19 cellular contexts compared by ENCODE assay signal in genomic region chr17:4541328-4542002, GRCh38. TPM values are rescaled to one million over a fixed set of nuclear protein-coding genes. Genes with fewer than 3 reads are reported as not detected.
A peak's percentile ranks its signal among the peaks of the same experiment; 100 is the strongest.
DNase-seq lines count a peak whose midpoint lies in the region; ATAC-seq and TF ChIP-seq lines count a peak whose summit lies in the region.
"Had no signal": no experiment of that assay in that cellular context is flagged by ENCODE, and none has a peak within 500 bp of the region (broad histone marks: within the 10 kb centered on the region; RNA-seq: fewer than 3 reads in every experiment).

No MANE protein-coding gene starts in this region.

- POLR2A ChIA-PET in activated naive CD8-positive, alpha-beta T cell treated with anti-CD3 and anti-CD28 coated beads, Interleukin-2, amount 10 ng/mL, durations not matched to agents 7 days and 5 days (lab: Charles Lee) = interaction anchor here (1.3 kb wide), 1 partner anchor 106 kb away, joined by 3 read pairs; no protein-coding TSS in a partner anchor

- peak; percentile 14 for TF ChIP-seq CTCF in endodermal cell (conservative IDR thresholded peaks at IDR 0.05)
- no peak for TF ChIP-seq CTCF in upper lobe of right lung (IDR thresholded peaks at IDR 0.05)

- H3K9me3 Mint-ChIP-seq in activated naive CD8-positive, alpha-beta T cell treated with anti-CD3 and anti-CD28 coated beads, Interleukin-2, amount 10 ng/mL, durations not matched to agents 7 days and 5 days = no peaks in the 10 kb centered on the region
- no peaks in the 10 kb centered on the region for H3K9me3 Mint-ChIP-seq in activated naive CD8-positive, alpha-beta T cell treated with anti-CD3 and anti-CD28 coated beads for 36 hours
- no peaks in the 10 kb centered on the region for H3K9me3 Mint-ChIP-seq in endodermal cell
- H3K9me3 Mint-ChIP-seq: activated T-helper 2 cell treated with anti-CD3 and anti-CD28 coated beads, Interferon-gamma antibody, Interleukin-2, Interleukin-4, amounts not matched to agents 10 μg/mL and 5 μg/mL and 100 μg/mL, durations not matched to agents 14 hours and 24 hours and 36 hours; CD4-positive, alpha-beta T cell had no signal

- intact Hi-C loops in upper lobe of right lung (cut with DNase I) = loop anchor here (10.0 kb wide), 1 partner anchor 117 kb away; no protein-coding TSS in a partner anchor

- H3K36me3 ChIP-seq in endodermal cell (ENCODE audit: control insufficient read depth, insufficient read depth, low read length) = peaks cover 23% of the 10 kb centered on the region
- peaks cover 16% of the 10 kb centered on the region for H3K36me3 ChIP-seq in mucosa of stomach (ENCODE audit: control insufficient read depth, insufficient read depth, low read length)
- peaks cover 67% of the 10 kb centered on the region for H3K36me3 ChIP-seq in upper lobe of right lung

- H3K9ac ChIP-seq in endodermal cell (ENCODE audit: extremely low read depth, low read length, poor library complexity, severe bottlenecking) = no peak overlapping the region
- H3K9ac ChIP-seq in mucosa of stomach (ENCODE audit: low read length) = peak overlapping the region; percentile 15

- no peak for DNase-seq in activated naive CD8-positive, alpha-beta T cell treated with anti-CD3 and anti-CD28 coated beads, Interleukin-2, amount 10 ng/mL, durations not matched to agents 7 days and 5 days
- no peak for DNase-seq in activated naive CD8-positive, alpha-beta T cell treated with anti-CD3 and anti-CD28 coated beads for 36 hours
- DNase-seq in endodermal cell = no peak
- no peak for DNase-seq in upper lobe of right lung
- no peak for DNase-seq in stimulated activated CD4-positive, alpha-beta T cell treated with anti-CD3 and anti-CD28 coated beads, Interleukin-4, amount 100 ng/mL, for 1 hour
- no peak for DNase-seq in dermis blood vessel endothelial cell
- DNase-seq: activated CD8-positive, alpha-beta T cell treated with anti-CD3 and anti-CD28 coated beads, Interleukin-2, amount 10 ng/mL, durations not matched to agents 7 days and 5 days; CD4-positive, alpha-beta T cell; foreskin fibroblast; IMR-90; NCI-H226; stimulated activated CD4-positive, alpha-beta T cell treated with anti-CD3 and anti-CD28 coated beads, Interleukin-15, amount 100 ng/mL, for 24 hours; thyroid gland had no signal

- no peaks in the 10 kb centered on the region for H3K27me3 Mint-ChIP-seq in activated naive CD8-positive, alpha-beta T cell treated with anti-CD3 and anti-CD28 coated beads, Interleukin-2, amount 10 ng/mL, durations not matched to agents 7 days and 5 days
- no peaks in the 10 kb centered on the region for H3K27me3 Mint-ChIP-seq in activated naive CD8-positive, alpha-beta T cell treated with anti-CD3 and anti-CD28 coated beads for 36 hours
- no peaks in the 10 kb centered on the region for H3K27me3 Mint-ChIP-seq in endodermal cell (ENCODE audit: insufficient read depth)
- H3K27me3 Mint-ChIP-seq: CD4-positive, alpha-beta T cell had no signal

- H3K9me3 ChIP-seq in endodermal cell (ENCODE audit: control insufficient read depth, low read length) = no peaks in the 10 kb centered on the region
- no peaks in the 10 kb centered on the region for H3K9me3 ChIP-seq in mucosa of stomach (ENCODE audit: control insufficient read depth, low read length)
- H3K9me3 ChIP-seq in upper lobe of right lung = no peaks in the 10 kb centered on the region
- H3K9me3 ChIP-seq: ascending aorta, pancreas, thyroid gland had no signal

- H3K4me3 ChIP-seq in endodermal cell (ENCODE audit: low read length) (no peak overlapping the region), mucosa of stomach (ENCODE audit: low read length) (no peak overlapping the region), upper lobe of right lung (no peak overlapping the region)
- H3K4me3 ChIP-seq: ascending aorta, pancreas, thyroid gland had no signal

- no peak overlapping the region for H3K27ac ChIP-seq in endodermal cell (ENCODE audit: low read depth, low read length)
- H3K27ac ChIP-seq in upper lobe of right lung = peak overlapping the region; percentile 0
- H3K27ac ChIP-seq: thyroid gland had no signal

- peak overlapping the region; percentile 34 for H3K27ac Mint-ChIP-seq in activated naive CD8-positive, alpha-beta T cell treated with anti-CD3 and anti-CD28 coated beads, Interleukin-2, amount 10 ng/mL, durations not matched to agents 7 days and 5 days
- H3K27ac Mint-ChIP-seq in activated naive CD8-positive, alpha-beta T cell treated with anti-CD3 and anti-CD28 coated beads for 36 hours = no peak overlapping the region
- H3K27ac Mint-ChIP-seq in endodermal cell = no peak overlapping the region
- H3K27ac Mint-ChIP-seq: activated CD8-positive, alpha-beta T cell treated with anti-CD3 and anti-CD28 coated beads, Interleukin-2, amount 10 ng/mL, durations not matched to agents 7 days and 5 days; activated T-helper 2 cell treated with anti-CD3 and anti-CD28 coated beads, Interferon-gamma antibody, Interleukin-2, Interleukin-4, amounts not matched to agents 10 μg/mL and 5 μg/mL and 100 μg/mL, durations not matched to agents 14 hours and 24 hours and 36 hours; CD4-positive, alpha-beta T cell had no signal

- no peaks in the 10 kb centered on the region for H3K4me1 ChIP-seq in endodermal cell (ENCODE audit: control insufficient read depth, insufficient read depth, low read length)
- peaks cover 35% of the 10 kb centered on the region for H3K4me1 ChIP-seq in mucosa of stomach (ENCODE audit: control insufficient read depth, insufficient read depth, low read length)
- H3K4me1 ChIP-seq in upper lobe of right lung = peaks cover 17% of the 10 kb centered on the region
- H3K4me1 ChIP-seq: pancreas had no signal

- no peak for ATAC-seq in activated naive CD8-positive, alpha-beta T cell treated with anti-CD3 and anti-CD28 coated beads, Interleukin-2, amount 10 ng/mL, durations not matched to agents 7 days and 5 days (ENCODE audit: low read depth)
- ATAC-seq in upper lobe of right lung = no peak
- no peak for ATAC-seq in GM19452 (IDR thresholded peaks at IDR 0.05; ENCODE audit: unreplicated experiment)
- ATAC-seq: activated CD8-positive, alpha-beta T cell treated with anti-CD3 and anti-CD28 coated beads, Interleukin-2, amount 10 ng/mL, durations not matched to agents 7 days and 5 days had no signal

- no peak overlapping the region for H3K4me3 Mint-ChIP-seq in activated naive CD8-positive, alpha-beta T cell treated with anti-CD3 and anti-CD28 coated beads, Interleukin-2, amount 10 ng/mL, durations not matched to agents 7 days and 5 days
- H3K4me3 Mint-ChIP-seq in activated naive CD8-positive, alpha-beta T cell treated with anti-CD3 and anti-CD28 coated beads for 36 hours = no peak overlapping the region
- H3K4me3 Mint-ChIP-seq in endodermal cell = no peak overlapping the region
- H3K4me3 Mint-ChIP-seq: activated CD8-positive, alpha-beta T cell treated with anti-CD3 and anti-CD28 coated beads, Interleukin-2, amount 10 ng/mL, durations not matched to agents 7 days and 5 days; CD4-positive, alpha-beta T cell had no signal

- 94 to 97% methylated on average over 14 to 29 of the region's 29 CpGs for WGBS in endodermal cell (ENCODE audit: insufficient coverage in 1 of 2, insufficient read length in 1 of 2), 2 experiments

- H3K4me1 Mint-ChIP-seq in activated naive CD8-positive, alpha-beta T cell treated with anti-CD3 and anti-CD28 coated beads, Interleukin-2, amount 10 ng/mL, durations not matched to agents 7 days and 5 days = no peaks in the 10 kb centered on the region
- no peaks in the 10 kb centered on the region for H3K4me1 Mint-ChIP-seq in activated naive CD8-positive, alpha-beta T cell treated with anti-CD3 and anti-CD28 coated beads for 36 hours
- H3K4me1 Mint-ChIP-seq in endodermal cell = no peaks in the 10 kb centered on the region

- H3K27me3 ChIP-seq in endodermal cell (ENCODE audit: control insufficient read depth, insufficient read depth, low read length, poor library complexity, severe bottlenecking) = no peaks in the 10 kb centered on the region
- H3K27me3 ChIP-seq in mucosa of stomach (ENCODE audit: control insufficient read depth, insufficient read depth, low read length) = no peaks in the 10 kb centered on the region
- no peaks in the 10 kb centered on the region for H3K27me3 ChIP-seq in upper lobe of right lung
- H3K27me3 ChIP-seq: ascending aorta, pancreas, thyroid gland had no signal

- H3K36me3 Mint-ChIP-seq in activated naive CD8-positive, alpha-beta T cell treated with anti-CD3 and anti-CD28 coated beads, Interleukin-2, amount 10 ng/mL, durations not matched to agents 7 days and 5 days = peaks cover 3% of the 10 kb centered on the region
- H3K36me3 Mint-ChIP-seq in activated naive CD8-positive, alpha-beta T cell treated with anti-CD3 and anti-CD28 coated beads for 36 hours = peaks cover 12% of the 10 kb centered on the region
- peaks cover 34% of the 10 kb centered on the region for H3K36me3 Mint-ChIP-seq in endodermal cell (ENCODE audit: low read depth)

RNA-seq across cellular contexts. Expression of gene MYBBP1A, which starts 13.7 kb away (rescaled TPM):
- total RNA-seq in activated naive CD8-positive, alpha-beta T cell treated with anti-CD3 and anti-CD28 coated beads, Interleukin-2, amount 10 ng/mL, durations not matched to agents 7 days and 5 days = 10 to 100 TPM; 59.1 to 61.6 TPM
- total RNA-seq in activated naive CD8-positive, alpha-beta T cell treated with anti-CD3 and anti-CD28 coated beads for 36 hours = 100 to 1,000 TPM; 174 to 176 TPM
- 10 to 100 TPM; 55.6 to 70.9 TPM for total RNA-seq in endodermal cell
- 31.3 TPM for polyA plus RNA-seq in endodermal cell (2013, experiment 1 of 2)
- polyA plus RNA-seq in endodermal cell (2013, experiment 2 of 2) = 24.9 TPM
- 46.7 TPM for total RNA-seq in upper lobe of right lung
- total RNA-seq in dermis blood vessel endothelial cell = 32.2 and 52.0 TPM in 2 replicates

RNA-seq across cellular contexts. Expression of gene GGT6, which starts 18.9 kb away (rescaled TPM):
- not detected for total RNA-seq in activated naive CD8-positive, alpha-beta T cell treated with anti-CD3 and anti-CD28 coated beads, Interleukin-2, amount 10 ng/mL, durations not matched to agents 7 days and 5 days
- total RNA-seq in activated naive CD8-positive, alpha-beta T cell treated with anti-CD3 and anti-CD28 coated beads for 36 hours = not detected
- not detected for total RNA-seq in endodermal cell
- not detected for polyA plus RNA-seq in endodermal cell (2013, experiment 1 of 2)
- not detected for polyA plus RNA-seq in endodermal cell (2013, experiment 2 of 2)
- total RNA-seq in upper lobe of right lung = 5.6 TPM
- not detected in 2 replicates for total RNA-seq in dermis blood vessel endothelial cell
- total RNA-seq: activated CD8-positive, alpha-beta T cell treated with anti-CD3 and anti-CD28 coated beads, Interleukin-2, amount 10 ng/mL, durations not matched to agents 7 days and 5 days; activated T-helper 2 cell treated with anti-CD3 and anti-CD28 coated beads, Interferon-gamma antibody, Interleukin-2, Interleukin-4, amounts not matched to agents 10 μg/mL and 5 μg/mL and 100 μg/mL, durations not matched to agents 14 hours and 24 hours and 36 hours; ascending aorta; CD4-positive, alpha-beta T cell; IMR-90; mononuclear cell had no signal
- polyA plus RNA-seq: IMR-90 had no signal

RNA-seq across cellular contexts. Expression of gene SPNS2, which starts 42.8 kb away (rescaled TPM):
- 1 to 10 TPM; 6.7 to 6.9 TPM for total RNA-seq in activated naive CD8-positive, alpha-beta T cell treated with anti-CD3 and anti-CD28 coated beads, Interleukin-2, amount 10 ng/mL, durations not matched to agents 7 days and 5 days
- total RNA-seq in activated naive CD8-positive, alpha-beta T cell treated with anti-CD3 and anti-CD28 coated beads for 36 hours = under 1 TPM; 0.20 to 0.43 TPM
- under 1 TPM in 1 of 2 donors, not detected in 1; 0.09 TPM for total RNA-seq in endodermal cell
- 3.3 TPM for polyA plus RNA-seq in endodermal cell (2013, experiment 1 of 2)
- polyA plus RNA-seq in endodermal cell (2013, experiment 2 of 2) = 2.2 TPM
- total RNA-seq in upper lobe of right lung = 67.0 TPM
- 84.6 and 122 TPM in 2 replicates for total RNA-seq in dermis blood vessel endothelial cell
- polyA plus RNA-seq: IMR-90 had no signal

RNA-seq across cellular contexts. Expression of gene SMTNL2, which starts 42.9 kb away (rescaled TPM):
- not detected for total RNA-seq in activated naive CD8-positive, alpha-beta T cell treated with anti-CD3 and anti-CD28 coated beads, Interleukin-2, amount 10 ng/mL, durations not matched to agents 7 days and 5 days
- not detected for total RNA-seq in activated naive CD8-positive, alpha-beta T cell treated with anti-CD3 and anti-CD28 coated beads for 36 hours
- total RNA-seq in endodermal cell (under 1 TPM; 0.51 to 0.79 TPM), upper lobe of right lung (2.7 TPM), dermis blood vessel endothelial cell (under 0.01 TPM in 1 of 2 replicates, not detected in the other)
- polyA plus RNA-seq in endodermal cell (2013, experiment 1 of 2) = 2.5 TPM
- 3.0 TPM for polyA plus RNA-seq in endodermal cell (2013, experiment 2 of 2)
- total RNA-seq: activated CD8-positive, alpha-beta T cell treated with anti-CD3 and anti-CD28 coated beads, Interleukin-2, amount 10 ng/mL, durations not matched to agents 7 days and 5 days; activated T-helper 2 cell treated with anti-CD3 and anti-CD28 coated beads, Interferon-gamma antibody, Interleukin-2, Interleukin-4, amounts not matched to agents 10 μg/mL and 5 μg/mL and 100 μg/mL, durations not matched to agents 14 hours and 24 hours and 36 hours; CD4-positive, alpha-beta T cell; IMR-90; mononuclear cell had no signal
- polyA plus RNA-seq: IMR-90 had no signal

Comparison
In these comparisons a context has a peak if more than half of its experiments do, and no peak if none do; other contexts are left out.
1. RNA of gene SPNS2, which starts 42.8 kb away (total RNA-seq): 84.6 to 122 TPM in dermis blood vessel endothelial cell, 67.0 TPM in upper lobe of right lung (single experiment) and 6.7 to 6.9 TPM in activated naive CD8-positive, alpha-beta T cell treated with anti-CD3 and anti-CD28 coated beads, Interleukin-2, amount 10 ng/mL, durations not matched to agents 7 days and 5 days; 0.20 to 0.43 TPM in activated naive CD8-positive, alpha-beta T cell treated with anti-CD3 and anti-CD28 coated beads for 36 hours and 0.09 TPM in endodermal cell; every median in the first group is over 4 times any median in the second.